ENCODE assay signal across 8 cellular contexts in the genomic region with DNA sequence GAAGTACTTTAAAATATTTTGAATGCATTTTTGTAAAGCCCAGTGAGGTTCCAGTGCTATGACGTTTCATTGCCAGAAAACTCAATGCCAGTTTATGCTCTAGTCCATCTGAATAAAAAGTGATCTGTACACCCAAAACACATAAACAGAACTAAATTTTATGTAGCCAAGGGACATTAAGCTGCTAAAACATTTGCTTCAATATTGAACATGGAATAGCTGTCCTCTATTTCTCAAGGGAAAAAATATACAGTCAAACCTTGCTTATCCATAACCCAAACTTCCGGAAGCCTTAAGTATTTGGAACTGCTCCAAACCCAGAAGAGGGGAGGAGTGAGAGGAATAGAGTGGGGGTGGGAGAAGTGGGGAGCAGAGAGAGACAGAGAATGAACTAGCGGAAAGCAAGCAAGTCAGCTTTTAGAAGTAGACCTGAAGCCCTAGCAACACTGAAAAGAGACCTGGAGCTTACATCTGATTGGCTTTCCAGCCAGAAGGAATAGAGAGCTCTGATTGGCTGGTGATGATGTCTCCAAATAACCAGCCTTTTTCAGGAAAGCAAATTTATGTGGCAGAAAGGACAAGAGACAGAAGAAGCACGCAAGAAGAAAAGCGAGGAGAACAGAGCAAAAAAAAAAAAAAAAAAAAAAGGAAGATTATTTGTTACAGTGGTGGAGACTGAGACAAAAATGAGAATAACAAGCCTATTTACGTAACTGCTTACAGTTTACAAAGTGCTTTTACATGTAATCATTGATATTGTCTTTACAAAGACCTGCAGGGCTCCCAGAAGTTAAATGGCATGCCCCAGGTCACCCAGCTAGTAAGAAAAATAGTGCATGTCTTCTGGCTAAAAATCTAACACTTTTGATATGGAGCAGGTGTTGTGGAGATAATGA.
DNase-seq lines count a peak whose midpoint lies in the region; ATAC-seq and TF ChIP-seq lines count a peak whose summit lies in the region.

No MANE protein-coding gene starts in this region.

- no peak overlapping the region for H2BK5ac ChIP-seq in mesenchymal stem cell (ENCODE audit: low read depth, low read length, poor library complexity, severe bottlenecking)

- H3K4me1 ChIP-seq in endodermal cell (ENCODE audit: control insufficient read depth, insufficient read depth, low read length) (peaks cover 20% of the 10 kb centered on the region), mesenchymal stem cell (ENCODE audit: control insufficient read depth, insufficient read depth, low read depth, low read length) (peaks cover 5% of the 10 kb centered on the region)

- H3K4me3 ChIP-seq in endodermal cell (ENCODE audit: low read length) (peak overlapping the region; percentile 33), mesenchymal stem cell (ENCODE audit: insufficient read depth in 1 of 2, low read depth in 1 of 2, low read length in 2 of 2) (peak overlapping the region in 1 of 2 experiments; percentile 6)

- H3K9me3 ChIP-seq in endodermal cell (ENCODE audit: control insufficient read depth, low read length) (peaks cover 16% of the 10 kb centered on the region), mesenchymal stem cell (ENCODE audit: control insufficient read depth, low read length) (no peaks in the 10 kb centered on the region)

- H2BK12ac ChIP-seq in mesenchymal stem cell (ENCODE audit: low read length in 2 of 2), result no peak overlapping the region

- H3K14ac ChIP-seq in mesenchymal stem cell (ENCODE audit: low read length in 2 of 2), result no peak overlapping the region

- H3K27me3 Mint-ChIP-seq in endodermal cell (ENCODE audit: insufficient read depth), result no peaks in the 10 kb centered on the region

- no peak overlapping the region for H2AK5ac ChIP-seq in mesenchymal stem cell (ENCODE audit: low read length, severe bottlenecking)

- peak; percentile 46 for ATAC-seq in HG02884 (IDR thresholded peaks at IDR 0.05; ENCODE audit: unreplicated experiment)

- H2BK120ac ChIP-seq in mesenchymal stem cell (ENCODE audit: low read depth, low read length), result no peak overlapping the region

- H3K23ac ChIP-seq in mesenchymal stem cell (ENCODE audit: low read length in 2 of 2), result no peak overlapping the region

- peaks cover 13% of the 10 kb centered on the region for H3K9me3 Mint-ChIP-seq in endodermal cell

- H3K4me1 Mint-ChIP-seq in endodermal cell, result peaks cover 27% of the 10 kb centered on the region

- no peak overlapping the region for H4K8ac ChIP-seq in mesenchymal stem cell (ENCODE audit: low read length)

- H3K27me3 ChIP-seq in endodermal cell (ENCODE audit: control insufficient read depth, insufficient read depth, low read length, poor library complexity, severe bottlenecking) (no peaks in the 10 kb centered on the region), mesenchymal stem cell (ENCODE audit: control insufficient read depth in 1 of 2, insufficient read depth in 1 of 2, low read length in 2 of 2) (no peaks in the 10 kb centered on the region)

- H3K36me3 ChIP-seq in endodermal cell (ENCODE audit: control insufficient read depth, insufficient read depth, low read length), result no peaks in the 10 kb centered on the region
- no peaks in the 10 kb centered on the region for H3K36me3 ChIP-seq in mesenchymal stem cell (ENCODE audit: control insufficient read depth in 1 of 2, insufficient read depth in 2 of 2, low read depth in 1 of 2, low read length in 2 of 2)

- DNase-seq in NCI-H1436 treated with DMSO at 0.1 percent for 48 hours (lab: John Stamatoyannopoulos, UW), result peak; percentile 31
- DNase-seq in NCI-H1436 (lab: John Stamatoyannopoulos, UW), result no peak
- DNase-seq in RPMI7951 (ENCODE audit: low read depth), result peak; percentile 79
- DNase-seq in endodermal cell, result peak; percentile 53
- peak; percentile 97 for DNase-seq in mesenchymal stem cell
- DNase-seq in NCI-H2029 treated with DMSO at 0.1 percent for 48 hours (lab: John Stamatoyannopoulos, UW), result no peak
- DNase-seq in NCI-H2196 treated with DMSO at 0.1 percent for 48 hours (lab: John Stamatoyannopoulos, UW; ENCODE audit: unreplicated experiment), result no peak

- no peak overlapping the region for H3K27ac Mint-ChIP-seq in endodermal cell

- no peak overlapping the region for H3K4me3 Mint-ChIP-seq in endodermal cell

- no peaks in the 10 kb centered on the region for H3K79me1 ChIP-seq in mesenchymal stem cell (replicated peaks; ENCODE audit: low read length, poor library complexity, severe bottlenecking)

- no peak overlapping the region for H2AFZ ChIP-seq in mesenchymal stem cell (ENCODE audit: low read depth, low read length)

- H2BK15ac ChIP-seq in mesenchymal stem cell (ENCODE audit: low read depth, poor library complexity, severe bottlenecking), result no peak overlapping the region

- H4K91ac ChIP-seq in mesenchymal stem cell (ENCODE audit: low read length), result no peak overlapping the region

- H3K4ac ChIP-seq in mesenchymal stem cell (ENCODE audit: low read depth in 1 of 2, low read length in 2 of 2), result no peak overlapping the region

- no peak overlapping the region for H3K27ac ChIP-seq in endodermal cell (ENCODE audit: low read depth, low read length)
- H3K27ac ChIP-seq in mesenchymal stem cell (ENCODE audit: low read length, poor library complexity, severe bottlenecking), result peak overlapping the region; percentile 49

- H3K4me2 ChIP-seq in mesenchymal stem cell (ENCODE audit: low read length, poor library complexity, severe bottlenecking), result peak overlapping the region; percentile 19

- TF ChIP-seq CTCF in endodermal cell (conservative IDR thresholded peaks at IDR 0.05), result no peak

- peaks cover 1% of the 10 kb centered on the region for H3K36me3 Mint-ChIP-seq in endodermal cell (ENCODE audit: low read depth)

- WGBS in endodermal cell (ENCODE audit: insufficient coverage in 1 of 2, insufficient read length in 1 of 2), 2 experiments, result 77 to 93% methylated on average over 2 to 6 of the region's 6 CpGs
- 73% methylated on average over 5 of the region's 6 CpGs for WGBS in mesenchymal stem cell

- no peak overlapping the region for H3K9ac ChIP-seq in endodermal cell (ENCODE audit: extremely low read depth, low read length, poor library complexity, severe bottlenecking)
- H3K9ac ChIP-seq in mesenchymal stem cell (ENCODE audit: low read length), result peak overlapping the region; percentile 39

- H3K18ac ChIP-seq in mesenchymal stem cell (ENCODE audit: low read depth in 1 of 2, low read length in 2 of 2), result no peak overlapping the region

Comparison
In these comparisons a context has a peak if more than half of its experiments do, and no peak if none do; other contexts are left out.
1. DNase-seq: peak in NCI-H1436 treated with DMSO at 0.1 percent for 48 hours (single experiment), RPMI7951 (single experiment), endodermal cell (single experiment) and mesenchymal stem cell (single experiment); none in NCI-H1436 (single experiment), NCI-H2029 treated with DMSO at 0.1 percent for 48 hours (single experiment) and NCI-H2196 treated with DMSO at 0.1 percent for 48 hours (single experiment).